ENCODE assay signal across 22 cellular contexts in genomic region chr15:40936234-40936708, GRCh38. TPM values are rescaled to one million over a fixed set of nuclear protein-coding genes. Genes with fewer than 3 reads are reported as not detected.
"Had no signal": no experiment of that assay in that cellular context is flagged by ENCODE, and none has a peak within 500 bp of the region (broad histone marks: within the 10 kb centered on the region; RNA-seq: fewer than 3 reads in every experiment).

No MANE protein-coding gene starts in this region.

- H3K9me3 Mint-ChIP-seq: activated B cell treated with CpG ODN at 0.5 μM for 24 hours; activated CD4-positive, alpha-beta memory T cell treated with anti-CD3 and anti-CD28 coated beads for 36 hours; activated naive CD4-positive, alpha-beta T cell treated with anti-CD3 and anti-CD28 coated beads, Interleukin-2, amount 10 ng/mL, durations not matched to agents 7 days and 5 days; endodermal cell; memory B cell; T-helper 1 cell treated with Interleukin-12 subunit alpha and Interleukin-12 subunit beta and Interleukin-4 antibody, amounts not matched to agents 30 μg/mL and 1 μg/mL, for 36 hours had no signal

- ATAC-seq: mucosa of descending colon had no signal

- H3K9me3 ChIP-seq: mucosa of descending colon, spleen had no signal

- H3K27ac ChIP-seq: epithelial cell of prostate had no signal

- H3K27ac Mint-ChIP-seq: activated B cell treated with CpG ODN at 0.5 μM for 24 hours; activated CD4-positive, alpha-beta memory T cell treated with anti-CD3 and anti-CD28 coated beads for 36 hours; activated naive CD4-positive, alpha-beta T cell treated with anti-CD3 and anti-CD28 coated beads, Interleukin-2, amount 10 ng/mL, durations not matched to agents 7 days and 5 days; memory B cell; T-helper 1 cell treated with Interleukin-12 subunit alpha and Interleukin-12 subunit beta and Interleukin-4 antibody, amounts not matched to agents 30 μg/mL and 1 μg/mL, for 36 hours had no signal

- H3K36me3 Mint-ChIP-seq: activated CD4-positive, alpha-beta memory T cell treated with anti-CD3 and anti-CD28 coated beads for 36 hours; activated naive CD4-positive, alpha-beta T cell treated with anti-CD3 and anti-CD28 coated beads, Interleukin-2, amount 10 ng/mL, durations not matched to agents 7 days and 5 days; memory B cell had no signal

- H3K4me3 Mint-ChIP-seq: activated B cell treated with CpG ODN at 0.5 μM for 24 hours; activated CD4-positive, alpha-beta memory T cell treated with anti-CD3 and anti-CD28 coated beads for 36 hours; activated naive CD4-positive, alpha-beta T cell treated with anti-CD3 and anti-CD28 coated beads, Interleukin-2, amount 10 ng/mL, durations not matched to agents 7 days and 5 days; endodermal cell; memory B cell; T-helper 1 cell treated with Interleukin-12 subunit alpha and Interleukin-12 subunit beta and Interleukin-4 antibody, amounts not matched to agents 30 μg/mL and 1 μg/mL, for 36 hours had no signal

- H3K4me3 ChIP-seq: coronary artery, mucosa of descending colon had no signal

- DNase-seq: activated B cell treated with CpG ODN at 0.5 μM for 24 hours; activated CD4-positive, alpha-beta memory T cell treated with anti-CD3 and anti-CD28 coated beads for 36 hours; activated CD4-positive, alpha-beta T cell treated with anti-CD3 and anti-CD28 coated beads for 4 hours; activated effector memory CD4-positive, alpha-beta T cell treated with anti-CD3 and anti-CD28 coated beads, Interleukin-2, amount 50 U/mL, for 16 hours; activated naive CD4-positive, alpha-beta T cell treated with anti-CD3 and anti-CD28 coated beads, Interleukin-2, amount 10 ng/mL, durations not matched to agents 7 days and 5 days; activated T-cell treated with anti-CD3 and anti-CD28 coated beads for 4 hours; amygdala; cerebellar nuclear complex; endodermal cell; mucosa of descending colon; occipital lobe; spleen; stimulated activated CD4-positive, alpha-beta T cell treated with anti-CD3 and anti-CD28 coated beads, Interleukin-4, amount 100 ng/mL, for 24 hours; stimulated activated naive CD4-positive, alpha-beta T cell treated with Interleukin-2 at 50 U/mL for 16 hours; T1000 had no signal

- FAIRE-seq: bronchial epithelial cell, keratinocyte, urothelium cell line had no signal

RNA-seq across cellular contexts. Expression of gene DLL4, which starts 7.1 kb away (rescaled TPM):
- total RNA-seq: activated B cell treated with CpG ODN at 0.5 μM for 24 hours; activated CD4-positive, alpha-beta memory T cell treated with anti-CD3 and anti-CD28 coated beads for 36 hours; bronchial epithelial cell had no signal
- polyA plus RNA-seq: keratinocyte had no signal
